19 cellular contexts compared by ENCODE assay signal in the genomic region with DNA sequence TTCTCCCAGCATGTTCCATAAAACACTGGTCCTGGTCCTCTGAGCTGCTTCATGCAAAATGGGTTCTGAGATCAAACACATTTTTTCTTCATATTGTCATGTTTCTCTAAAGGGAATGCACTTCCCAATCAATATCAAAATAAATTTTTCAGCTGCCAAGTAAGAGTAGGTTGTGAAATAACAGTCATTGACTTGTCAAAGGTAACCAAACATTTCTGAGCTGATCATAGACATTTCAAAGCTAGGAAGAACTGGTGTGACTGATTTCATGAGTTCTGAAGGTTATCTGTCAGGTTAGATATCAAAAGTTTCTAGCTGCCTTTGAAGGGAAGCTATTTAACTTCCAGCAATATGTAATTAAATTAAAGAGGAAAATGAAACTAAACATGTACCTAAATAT.
"Had no signal": no experiment of that assay in that cellular context is flagged by ENCODE, and none has a peak within 500 bp of the region (broad histone marks: within the 10 kb centered on the region; RNA-seq: fewer than 3 reads in every experiment).

No MANE protein-coding gene starts in this region.

- H3K9me3 ChIP-seq: colonic mucosa, left ventricle myocardium inferior, psoas muscle, sigmoid colon had no signal

- H3K36me3 Mint-ChIP-seq: immature natural killer cell, naive B cell had no signal

- H3K27ac Mint-ChIP-seq: immature natural killer cell, naive B cell, nephron had no signal

- ATAC-seq: foreskin keratinocyte, psoas muscle had no signal

- H3K36me3 ChIP-seq: colonic mucosa, left ventricle myocardium inferior, sigmoid colon had no signal

- FAIRE-seq: endothelial cell of umbilical vein, keratinocyte had no signal

- H3K9me3 Mint-ChIP-seq: endodermal cell, naive B cell, nephron had no signal

- H3K4me3 ChIP-seq: colonic mucosa, left ventricle myocardium inferior, lung, psoas muscle, sigmoid colon, skin epidermis had no signal

- H3K27ac ChIP-seq: colonic mucosa, foreskin keratinocyte, left ventricle myocardium inferior, psoas muscle, sigmoid colon, skin epidermis had no signal

- H3K4me1 Mint-ChIP-seq: immature natural killer cell, naive B cell had no signal

- H3K27me3 Mint-ChIP-seq: naive B cell had no signal

- DNase-seq: colonic mucosa; effector CD4-positive, alpha-beta T cell; endodermal cell; erythroblast; foreskin keratinocyte; immature natural killer cell; left ventricle myocardium inferior; mesenchymal stem cell; naive B cell; psoas muscle; sigmoid colon; stimulated activated CD4-positive, alpha-beta T cell treated with anti-CD3 and anti-CD28 coated beads, Interleukin-2, amount 100 ng/mL, for 24 hours; stimulated activated CD4-positive, alpha-beta T cell treated with anti-CD3 and anti-CD28 coated beads, Interleukin-4, amount 100 ng/mL, for 4 hours; stimulated activated naive CD4-positive, alpha-beta T cell had no signal

- H3K4me3 Mint-ChIP-seq: endodermal cell, immature natural killer cell, naive B cell, nephron had no signal

- H3K27me3 ChIP-seq: colonic mucosa, foreskin keratinocyte, sigmoid colon had no signal

- H3K4me1 ChIP-seq: colonic mucosa, foreskin keratinocyte, left ventricle myocardium inferior, psoas muscle, sigmoid colon had no signal
